In the genomic region with DNA sequence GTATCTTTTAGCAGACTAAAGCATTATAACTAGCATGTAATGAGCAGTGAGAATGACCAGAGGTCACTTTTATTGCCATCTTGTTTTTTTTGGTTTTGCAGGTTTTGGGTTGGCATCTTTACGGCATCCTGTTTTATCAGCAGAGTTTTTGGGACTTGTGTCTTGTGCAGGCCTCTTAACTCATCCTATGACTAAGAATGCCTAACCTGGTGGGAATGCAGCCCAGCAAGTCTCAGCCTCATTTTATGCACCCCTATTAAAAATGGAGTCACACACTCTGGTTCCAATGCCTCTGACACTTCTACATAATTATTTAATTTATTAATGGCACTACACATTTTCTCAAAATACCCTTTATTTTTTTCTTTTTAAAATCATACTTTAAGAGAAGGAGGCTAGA, we compare ENCODE assay signal across 22 cellular contexts.
"Had no signal": no experiment of that assay in that cellular context is flagged by ENCODE, and none has a peak within 500 bp of the region (broad histone marks: within the 10 kb centered on the region; RNA-seq: fewer than 3 reads in every experiment).

No MANE protein-coding gene starts in this region.

- H3K4me3 Mint-ChIP-seq: endodermal cell; naive thymus-derived CD4-positive, alpha-beta T cell; stimulated activated effector memory CD8-positive, alpha-beta T cell treated with anti-CD3 and anti-CD28 coated beads, Interleukin-12 subunit alpha, Interleukin-12 subunit beta, amount 100 ng/mL, for 72 hours had no signal

- DNase-seq: effector CD4-positive, alpha-beta T cell; endodermal cell; gastrocnemius medialis; kidney; left colon; left ventricle myocardium superior; naive thymus-derived CD4-positive, alpha-beta T cell; psoas muscle; retina; right lobe of liver; stimulated activated CD4-positive, alpha-beta T cell treated with anti-CD3 and anti-CD28 coated beads, Interleukin-4, amount 100 ng/mL, for 1 hour; stimulated activated CD8-positive, alpha-beta memory T cell treated with anti-CD3 and anti-CD28 coated beads, Interleukin-4, amount 100 ng/mL, for 48 hours; stimulated activated naive CD8-positive, alpha-beta T cell treated with anti-CD3 and anti-CD28 coated beads, Interleukin-15, Interleukin-2, amounts not matched to agents 100 U/mL and 50 U/mL, for 24 hours; thyroid gland; upper lobe of left lung; uterus had no signal

- H3K27me3 Mint-ChIP-seq: naive thymus-derived CD4-positive, alpha-beta T cell had no signal

- FAIRE-seq: endothelial cell of umbilical vein, kidney had no signal

- H3K27ac Mint-ChIP-seq: endodermal cell; naive thymus-derived CD4-positive, alpha-beta T cell; stimulated activated effector memory CD8-positive, alpha-beta T cell treated with anti-CD3 and anti-CD28 coated beads, Interleukin-12 subunit alpha, Interleukin-12 subunit beta, amount 100 ng/mL, for 72 hours had no signal

- H3K4me1 Mint-ChIP-seq: endodermal cell; naive thymus-derived CD4-positive, alpha-beta T cell; stimulated activated effector memory CD8-positive, alpha-beta T cell treated with anti-CD3 and anti-CD28 coated beads, Interleukin-12 subunit alpha, Interleukin-12 subunit beta, amount 100 ng/mL, for 72 hours had no signal

- ATAC-seq: esophagus mucosa; gastrocnemius medialis; left colon; left ventricle myocardium superior; naive thymus-derived CD4-positive, alpha-beta T cell; psoas muscle; right lobe of liver; stimulated activated effector memory CD8-positive, alpha-beta T cell treated with anti-CD3 and anti-CD28 coated beads, Interleukin-12 subunit alpha, Interleukin-12 subunit beta, amount 100 ng/mL, for 72 hours; stimulated activated naive CD8-positive, alpha-beta T cell treated with anti-CD3 and anti-CD28 coated beads, Interleukin-15, Interleukin-2, amounts not matched to agents 100 U/mL and 50 U/mL, for 24 hours had no signal

- H3K27ac ChIP-seq: coronary artery, gastrocnemius medialis, neutrophil, psoas muscle, right lobe of liver, suprapubic skin, thyroid gland, upper lobe of left lung, uterus had no signal

- H3K36me3 Mint-ChIP-seq: naive thymus-derived CD4-positive, alpha-beta T cell; stimulated activated effector memory CD8-positive, alpha-beta T cell treated with anti-CD3 and anti-CD28 coated beads, Interleukin-12 subunit alpha, Interleukin-12 subunit beta, amount 100 ng/mL, for 72 hours had no signal
